ENCODE assay signal across 1 cellular context in the genomic region with DNA sequence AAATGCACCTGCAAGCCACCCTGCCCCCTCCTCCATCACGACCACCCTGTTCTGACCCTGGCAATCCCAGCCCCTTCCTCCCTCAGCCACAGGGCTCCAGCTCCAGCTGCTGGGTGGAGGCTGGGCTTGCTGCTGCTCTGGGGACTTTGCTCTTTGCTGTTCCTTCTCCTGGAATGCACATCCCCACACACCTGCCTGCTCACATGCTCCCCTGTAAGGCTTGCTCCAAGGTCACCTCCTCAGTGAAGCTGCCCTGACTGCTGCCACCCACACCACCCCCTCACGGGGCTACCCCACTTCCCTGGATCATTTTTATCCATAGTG.
A peak's percentile ranks its signal among the peaks of the same experiment; 100 is the strongest.
TF ChIP-seq lines count a peak whose summit lies in the region.

No MANE protein-coding gene starts in this region.

TF ChIP-seq in HepG2, 621 proteins besides CTCF, POLR2A, EP300 and RAD21 (continued from another document and continues in another):
- TF ChIP-seq SP1 (IDR thresholded peaks at IDR 0.05) (no peak), SP1 (CRISPR knock-in tag; IDR thresholded peaks at IDR 0.05) (no peak), ZNF674 (CRISPR knock-in tag; IDR thresholded peaks at IDR 0.05; ENCODE audit: low read depth) (0 out of 2 replicates have a peak, but pooled peaks have one; percentile 34), SMC3 (IDR thresholded peaks at IDR 0.05; ENCODE audit: low read length) (no peak), ZSCAN21 (CRISPR knock-in tag; IDR thresholded peaks at IDR 0.05; ENCODE audit: borderline replicate concordance) (no peak), ZNF816 (CRISPR knock-in tag; IDR thresholded peaks at IDR 0.05; ENCODE audit: borderline replicate concordance) (no peak), HIVEP1 (CRISPR knock-in tag; IDR thresholded peaks at IDR 0.05) (no peak), SYNCRIP (IDR thresholded peaks at IDR 0.05; ENCODE audit: insufficient read depth, low read depth, low read length) (no peak), BORCS8-MEF2B (CRISPR knock-in tag; IDR thresholded peaks at IDR 0.05) (no peak), SALL1 (CRISPR knock-in tag; IDR thresholded peaks at IDR 0.05) (peak; percentile 66; the same call in 1 of the 2 replicates), ZNF574 (CRISPR knock-in tag; IDR thresholded peaks at IDR 0.05) (no peak), XRCC5 (optimal IDR thresholded peaks at IDR 0.05; ENCODE audit: low read length) (no peak), MIXL1 (CRISPR knock-in tag; IDR thresholded peaks at IDR 0.05) (no peak), HNF1B (CRISPR knock-in tag; IDR thresholded peaks at IDR 0.05) (no peak), SIX1 (CRISPR knock-in tag; IDR thresholded peaks at IDR 0.05; ENCODE audit: borderline replicate concordance) (no peak), FOXO1 (CRISPR knock-in tag; IDR thresholded peaks at IDR 0.05) (no peak), MEIS1 (CRISPR knock-in tag; IDR thresholded peaks at IDR 0.05; ENCODE audit: borderline replicate concordance) (no peak), ZNF615 (CRISPR knock-in tag; IDR thresholded peaks at IDR 0.05; ENCODE audit: borderline replicate concordance) (no peak), REL (CRISPR knock-in tag; conservative IDR thresholded peaks at IDR 0.05) (no peak), DR1 (CRISPR knock-in tag; IDR thresholded peaks at IDR 0.05) (no peak), MBD4 (IDR thresholded peaks at IDR 0.05; ENCODE audit: borderline replicate concordance, low read length) (no peak), SALL2 (CRISPR knock-in tag; IDR thresholded peaks at IDR 0.05) (no peak), ZNF121 (CRISPR knock-in tag; IDR thresholded peaks at IDR 0.05) (no peak), ZFP41 (CRISPR knock-in tag; IDR thresholded peaks at IDR 0.05; ENCODE audit: borderline replicate concordance) (no peak), ZNF317 (CRISPR knock-in tag; IDR thresholded peaks at IDR 0.05) (no peak), SIN3B (IDR thresholded peaks at IDR 0.05; ENCODE audit: low read length) (no peak), RELA (CRISPR knock-in tag; IDR thresholded peaks at IDR 0.05) (no peak), ZNF687 (CRISPR knock-in tag; IDR thresholded peaks at IDR 0.05) (peak; percentile 46), NRL (CRISPR knock-in tag; IDR thresholded peaks at IDR 0.05; ENCODE audit: borderline replicate concordance) (no peak), HNRNPL (IDR thresholded peaks at IDR 0.05; ENCODE audit: low read depth, low read length) (no peak), ZFY (CRISPR knock-in tag; IDR thresholded peaks at IDR 0.05) (no peak), HNF4G (IDR thresholded peaks at IDR 0.05; ENCODE audit: borderline replicate concordance, low read depth, low read length) (0 out of 2 replicates have a peak, but pooled peaks have one; percentile 25), HNF4G (CRISPR knock-in tag; IDR thresholded peaks at IDR 0.05; ENCODE audit: borderline replicate concordance, low read depth) (no peak)
- TF ChIP-seq, protein P1, sequence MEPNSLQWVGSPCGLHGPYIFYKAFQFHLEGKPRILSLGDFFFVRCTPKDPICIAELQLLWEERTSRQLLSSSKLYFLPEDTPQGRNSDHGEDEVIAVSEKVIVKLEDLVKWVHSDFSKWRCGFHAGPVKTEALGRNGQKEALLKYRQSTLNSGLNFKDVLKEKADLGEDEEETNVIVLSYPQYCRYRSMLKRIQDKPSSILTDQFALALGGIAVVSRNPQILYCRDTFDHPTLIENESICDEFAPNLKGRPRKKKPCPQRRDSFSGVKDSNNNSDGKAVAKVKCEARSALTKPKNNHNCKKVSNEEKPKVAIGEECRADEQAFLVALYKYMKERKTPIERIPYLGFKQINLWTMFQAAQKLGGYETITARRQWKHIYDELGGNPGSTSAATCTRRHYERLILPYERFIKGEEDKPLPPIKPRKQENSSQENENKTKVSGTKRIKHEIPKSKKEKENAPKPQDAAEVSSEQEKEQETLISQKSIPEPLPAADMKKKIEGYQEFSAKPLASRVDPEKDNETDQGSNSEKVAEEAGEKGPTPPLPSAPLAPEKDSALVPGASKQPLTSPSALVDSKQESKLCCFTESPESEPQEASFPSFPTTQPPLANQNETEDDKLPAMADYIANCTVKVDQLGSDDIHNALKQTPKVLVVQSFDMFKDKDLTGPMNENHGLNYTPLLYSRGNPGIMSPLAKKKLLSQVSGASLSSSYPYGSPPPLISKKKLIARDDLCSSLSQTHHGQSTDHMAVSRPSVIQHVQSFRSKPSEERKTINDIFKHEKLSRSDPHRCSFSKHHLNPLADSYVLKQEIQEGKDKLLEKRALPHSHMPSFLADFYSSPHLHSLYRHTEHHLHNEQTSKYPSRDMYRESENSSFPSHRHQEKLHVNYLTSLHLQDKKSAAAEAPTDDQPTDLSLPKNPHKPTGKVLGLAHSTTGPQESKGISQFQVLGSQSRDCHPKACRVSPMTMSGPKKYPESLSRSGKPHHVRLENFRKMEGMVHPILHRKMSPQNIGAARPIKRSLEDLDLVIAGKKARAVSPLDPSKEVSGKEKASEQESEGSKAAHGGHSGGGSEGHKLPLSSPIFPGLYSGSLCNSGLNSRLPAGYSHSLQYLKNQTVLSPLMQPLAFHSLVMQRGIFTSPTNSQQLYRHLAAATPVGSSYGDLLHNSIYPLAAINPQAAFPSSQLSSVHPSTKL (CRISPR knock-in tag; IDR thresholded peaks at IDR 0.05), result peak; percentile 28; the same call in 1 of the 2 replicates
- TF ChIP-seq, protein P2, sequence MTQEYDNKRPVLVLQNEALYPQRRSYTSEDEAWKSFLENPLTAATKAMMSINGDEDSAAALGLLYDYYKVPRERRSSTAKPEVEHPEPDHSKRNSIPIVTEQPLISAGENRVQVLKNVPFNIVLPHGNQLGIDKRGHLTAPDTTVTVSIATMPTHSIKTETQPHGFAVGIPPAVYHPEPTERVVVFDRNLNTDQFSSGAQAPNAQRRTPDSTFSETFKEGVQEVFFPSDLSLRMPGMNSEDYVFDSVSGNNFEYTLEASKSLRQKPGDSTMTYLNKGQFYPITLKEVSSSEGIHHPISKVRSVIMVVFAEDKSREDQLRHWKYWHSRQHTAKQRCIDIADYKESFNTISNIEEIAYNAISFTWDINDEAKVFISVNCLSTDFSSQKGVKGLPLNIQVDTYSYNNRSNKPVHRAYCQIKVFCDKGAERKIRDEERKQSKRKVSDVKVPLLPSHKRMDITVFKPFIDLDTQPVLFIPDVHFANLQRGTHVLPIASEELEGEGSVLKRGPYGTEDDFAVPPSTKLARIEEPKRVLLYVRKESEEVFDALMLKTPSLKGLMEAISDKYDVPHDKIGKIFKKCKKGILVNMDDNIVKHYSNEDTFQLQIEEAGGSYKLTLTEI (CRISPR knock-in tag; conservative IDR thresholded peaks at IDR 0.05), result no peak
- TF ChIP-seq, protein P3, sequence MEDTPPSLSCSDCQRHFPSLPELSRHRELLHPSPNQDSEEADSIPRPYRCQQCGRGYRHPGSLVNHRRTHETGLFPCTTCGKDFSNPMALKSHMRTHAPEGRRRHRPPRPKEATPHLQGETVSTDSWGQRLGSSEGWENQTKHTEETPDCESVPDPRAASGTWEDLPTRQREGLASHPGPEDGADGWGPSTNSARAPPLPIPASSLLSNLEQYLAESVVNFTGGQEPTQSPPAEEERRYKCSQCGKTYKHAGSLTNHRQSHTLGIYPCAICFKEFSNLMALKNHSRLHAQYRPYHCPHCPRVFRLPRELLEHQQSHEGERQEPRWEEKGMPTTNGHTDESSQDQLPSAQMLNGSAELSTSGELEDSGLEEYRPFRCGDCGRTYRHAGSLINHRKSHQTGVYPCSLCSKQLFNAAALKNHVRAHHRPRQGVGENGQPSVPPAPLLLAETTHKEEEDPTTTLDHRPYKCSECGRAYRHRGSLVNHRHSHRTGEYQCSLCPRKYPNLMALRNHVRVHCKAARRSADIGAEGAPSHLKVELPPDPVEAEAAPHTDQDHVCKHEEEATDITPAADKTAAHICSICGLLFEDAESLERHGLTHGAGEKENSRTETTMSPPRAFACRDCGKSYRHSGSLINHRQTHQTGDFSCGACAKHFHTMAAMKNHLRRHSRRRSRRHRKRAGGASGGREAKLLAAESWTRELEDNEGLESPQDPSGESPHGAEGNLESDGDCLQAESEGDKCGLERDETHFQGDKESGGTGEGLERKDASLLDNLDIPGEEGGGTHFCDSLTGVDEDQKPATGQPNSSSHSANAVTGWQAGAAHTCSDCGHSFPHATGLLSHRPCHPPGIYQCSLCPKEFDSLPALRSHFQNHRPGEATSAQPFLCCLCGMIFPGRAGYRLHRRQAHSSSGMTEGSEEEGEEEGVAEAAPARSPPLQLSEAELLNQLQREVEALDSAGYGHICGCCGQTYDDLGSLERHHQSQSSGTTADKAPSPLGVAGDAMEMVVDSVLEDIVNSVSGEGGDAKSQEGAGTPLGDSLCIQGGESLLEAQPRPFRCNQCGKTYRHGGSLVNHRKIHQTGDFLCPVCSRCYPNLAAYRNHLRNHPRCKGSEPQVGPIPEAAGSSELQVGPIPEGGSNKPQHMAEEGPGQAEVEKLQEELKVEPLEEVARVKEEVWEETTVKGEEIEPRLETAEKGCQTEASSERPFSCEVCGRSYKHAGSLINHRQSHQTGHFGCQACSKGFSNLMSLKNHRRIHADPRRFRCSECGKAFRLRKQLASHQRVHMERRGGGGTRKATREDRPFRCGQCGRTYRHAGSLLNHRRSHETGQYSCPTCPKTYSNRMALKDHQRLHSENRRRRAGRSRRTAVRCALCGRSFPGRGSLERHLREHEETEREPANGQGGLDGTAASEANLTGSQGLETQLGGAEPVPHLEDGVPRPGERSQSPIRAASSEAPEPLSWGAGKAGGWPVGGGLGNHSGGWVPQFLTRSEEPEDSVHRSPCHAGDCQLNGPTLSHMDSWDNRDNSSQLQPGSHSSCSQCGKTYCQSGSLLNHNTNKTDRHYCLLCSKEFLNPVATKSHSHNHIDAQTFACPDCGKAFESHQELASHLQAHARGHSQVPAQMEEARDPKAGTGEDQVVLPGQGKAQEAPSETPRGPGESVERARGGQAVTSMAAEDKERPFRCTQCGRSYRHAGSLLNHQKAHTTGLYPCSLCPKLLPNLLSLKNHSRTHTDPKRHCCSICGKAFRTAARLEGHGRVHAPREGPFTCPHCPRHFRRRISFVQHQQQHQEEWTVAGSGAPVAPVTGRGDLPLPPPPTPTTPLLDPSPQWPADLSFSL (CRISPR knock-in tag; IDR thresholded peaks at IDR 0.05), result no peak
- TF ChIP-seq, protein P4, sequence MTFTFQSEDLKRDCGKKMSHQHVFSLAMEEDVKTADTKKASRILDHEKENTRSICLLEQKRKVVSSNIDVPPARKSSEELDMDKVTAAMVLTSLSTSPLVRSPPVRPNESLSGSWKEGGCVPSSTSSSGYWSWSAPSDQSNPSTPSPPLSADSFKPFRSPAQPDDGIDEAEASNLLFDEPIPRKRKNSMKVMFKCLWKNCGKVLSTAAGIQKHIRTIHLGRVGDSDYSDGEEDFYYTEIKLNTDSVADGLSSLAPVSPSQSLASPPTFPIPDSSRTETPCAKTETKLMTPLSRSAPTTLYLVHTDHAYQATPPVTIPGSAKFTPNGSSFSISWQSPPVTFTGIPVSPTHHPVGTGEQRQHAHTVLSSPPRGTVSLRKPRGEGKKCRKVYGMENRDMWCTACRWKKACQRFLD (CRISPR knock-in tag; IDR thresholded peaks at IDR 0.05; ENCODE audit: borderline replicate concordance), result no peak
